In the genomic region with DNA sequence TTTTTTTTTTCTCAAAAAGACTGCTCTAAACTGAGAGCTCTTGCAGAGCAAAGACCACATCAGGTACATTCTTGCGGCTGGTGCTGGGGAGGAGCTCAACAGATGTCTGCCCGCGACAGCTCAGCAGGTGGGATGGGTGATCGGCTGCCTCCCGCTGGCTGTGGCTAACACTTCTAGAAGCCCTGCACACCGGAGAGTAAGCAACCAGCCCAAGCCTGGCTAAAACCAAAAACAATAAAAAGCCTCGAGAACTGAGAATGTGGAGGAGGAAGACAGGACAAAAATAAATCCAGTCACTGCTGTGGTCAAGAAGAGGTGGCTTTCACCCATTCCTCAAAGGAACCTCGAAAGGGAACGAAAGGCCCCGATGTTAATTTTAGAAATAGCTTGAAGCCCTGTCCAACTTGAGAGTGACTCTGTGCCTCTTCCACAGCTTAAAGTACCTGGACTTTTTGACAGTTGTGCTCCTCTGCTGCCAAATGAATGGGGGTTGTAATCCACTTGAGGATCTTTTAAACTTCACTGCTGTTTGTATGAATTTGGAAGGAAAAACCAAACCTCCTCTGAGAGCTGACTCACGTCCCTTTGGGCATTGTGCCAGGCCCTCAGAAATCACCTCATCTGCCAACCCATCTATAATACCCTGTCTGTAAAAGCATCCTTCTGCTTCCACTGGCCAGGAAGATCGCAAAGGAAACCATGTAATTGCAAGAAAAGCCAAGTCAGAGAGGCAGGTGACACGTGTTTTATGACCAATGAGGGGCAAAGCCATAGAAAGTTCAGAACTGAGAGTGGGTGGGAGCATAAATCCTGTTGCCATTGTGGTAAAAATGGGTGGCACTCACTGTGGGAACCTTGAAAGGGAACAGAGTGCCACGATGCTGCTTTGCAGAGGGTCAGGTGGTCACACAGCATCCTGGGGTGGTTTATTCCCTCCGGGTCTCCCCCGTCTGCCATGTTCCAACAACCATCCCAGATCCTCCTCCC, we compare ENCODE assay signal across 8 cellular contexts.
DNase-seq lines count a peak whose midpoint lies in the region; ATAC-seq and TF ChIP-seq lines count a peak whose summit lies in the region.

No MANE protein-coding gene starts in this region.

- H3K36me3 ChIP-seq in MM.1S (replicated peaks; ENCODE audit: insufficient read depth, low read length): no peaks in the 10 kb centered on the region

- H2BK5ac ChIP-seq in H9 (ENCODE audit: insufficient read length, low read length): no peak overlapping the region

- no peak overlapping the region for H3K18ac ChIP-seq in H9 (ENCODE audit: insufficient read length, low read depth, low read length)

- H2BK20ac ChIP-seq in H9 (ENCODE audit: low read depth, low read length, poor library complexity, severe bottlenecking): no peak overlapping the region

- H3K79me1 ChIP-seq in H9 (ENCODE audit: insufficient read depth, low read depth, low read length, poor library complexity, severe bottlenecking): no peaks in the 10 kb centered on the region

- DNase-seq in MM.1S (peak; percentile 100), chondrocyte (ENCODE audit: low spot score) (no peak), H9 (no peak), NOMO-1 (lab: John Stamatoyannopoulos, UW; ENCODE audit: unreplicated experiment in 2 of 2) (no peak)
- DNase-seq in stimulated activated CD4-positive, alpha-beta T cell treated with anti-CD3 and anti-CD28 coated beads, TNF-alpha, amount 100 ng/mL, for 1 hour (ENCODE audit: low read depth in 3 of 3, low spot score in 1 of 3): peak; percentile 41 to 65 (median 60)

- no peaks in the 10 kb centered on the region for H3K9me2 ChIP-seq in MM.1S (replicated peaks; ENCODE audit: insufficient read depth, low read length)

- H3K27me3 ChIP-seq in MM.1S (replicated peaks; ENCODE audit: insufficient read depth, low read length): no peaks in the 10 kb centered on the region
- no peaks in the 10 kb centered on the region for H3K27me3 ChIP-seq in H9 (ENCODE audit: insufficient read depth, low read length)

- H3K9me3 ChIP-seq in MM.1S (replicated peaks; ENCODE audit: insufficient read depth, low read length): no peaks in the 10 kb centered on the region
- no peaks in the 10 kb centered on the region for H3K9me3 ChIP-seq in H9 (ENCODE audit: control insufficient read depth, low read depth, low read length)

- H3K4me1 Mint-ChIP-seq in chondrocyte (ENCODE audit: low read depth) (peaks cover 11% of the 10 kb centered on the region), H9 (peaks cover 10% of the 10 kb centered on the region in 2 experiments)

- H3K14ac ChIP-seq in H9 (ENCODE audit: insufficient read depth, low read length): no peak overlapping the region

- ATAC-seq in GM21737 (IDR thresholded peaks at IDR 0.05; ENCODE audit: unreplicated experiment): peak; percentile 53
- peak; percentile 91 to 95 for ATAC-seq in activated CD4-positive, CD25-positive, alpha-beta regulatory T cell treated with anti-CD3 and anti-CD28 coated beads, Interleukin-2, amount 50 U/mL, for 24 hours

- H3K4me3 ChIP-seq in GM08714 (ENCODE audit: low read length) (peak overlapping the region; percentile 18; the same call in 1 of the 2 replicates), MM.1S (ENCODE audit: low read length) (peak overlapping the region; percentile 25)

- H3K4me2 ChIP-seq in MM.1S (ENCODE audit: low read depth, low read length) (peak overlapping the region; percentile 78), H9 (ENCODE audit: insufficient read depth, insufficient read length, low read length) (no peak overlapping the region)

- TF ChIP-seq CTCF in MM.1S (IDR thresholded peaks at IDR 0.05; ENCODE audit: low read length) (peak; percentile 84), chondrocyte (IDR thresholded peaks at IDR 0.05) (no peak), H9 (conservative IDR thresholded peaks at IDR 0.05) (no peak)

- H4K5ac ChIP-seq in H9 (ENCODE audit: insufficient read length, low read depth, low read length): no peak overlapping the region

- no peak overlapping the region for H4K8ac ChIP-seq in H9 (replicated peaks; ENCODE audit: insufficient read length, low read depth, low read length)

- H3K36me3 Mint-ChIP-seq in chondrocyte (ENCODE audit: low read depth) (no peaks in the 10 kb centered on the region), H9 (ENCODE audit: insufficient read depth in 1 of 3, low read depth in 3 of 3) (no peaks in the 10 kb centered on the region)

- H3K23me2 ChIP-seq in H9 (ENCODE audit: insufficient read length, low read depth, low read length, poor library complexity, severe bottlenecking): no peaks in the 10 kb centered on the region

- no peak overlapping the region for H2BK15ac ChIP-seq in H9 (ENCODE audit: low read depth, low read length)

- peak overlapping the region; percentile 92 for H3K27ac ChIP-seq in MM.1S (ENCODE audit: low read length)
- no peak overlapping the region for H3K27ac ChIP-seq in H9 (ENCODE audit: insufficient read length, low read depth, low read length)

- no CpG with 5 or more reads among the region's 16 CpGs for WGBS in H9 (ENCODE audit: extremely low coverage, insufficient read length, low lambda C conversion rate)

- peaks cover 20% of the 10 kb centered on the region for H3K27me3 Mint-ChIP-seq in chondrocyte (ENCODE audit: low read depth)
- peaks cover 9% of the 10 kb centered on the region for H3K27me3 Mint-ChIP-seq in H9 (ENCODE audit: low read depth)

- H3K4me3 Mint-ChIP-seq in chondrocyte (ENCODE audit: unreplicated experiment) (no peak overlapping the region), H9 (no peak overlapping the region)

- H3T11ph ChIP-seq in H9 (ENCODE audit: low read length): no peak overlapping the region

- H3K9ac ChIP-seq in MM.1S (ENCODE audit: low read length) (peak overlapping the region; percentile 65), H9 (ENCODE audit: extremely low read depth, insufficient read length, low read length) (no peak overlapping the region)

- H3K4ac ChIP-seq in H9 (ENCODE audit: low read depth, low read length): no peak overlapping the region

- H3K9me3 Mint-ChIP-seq in chondrocyte (ENCODE audit: low read depth): no peaks in the 10 kb centered on the region
- H3K9me3 Mint-ChIP-seq in H9: no peaks in the 10 kb centered on the region

- H3K79me2 ChIP-seq in MM.1S (ENCODE audit: low read length): peaks cover 70% of the 10 kb centered on the region
- no peaks in the 10 kb centered on the region for H3K79me2 ChIP-seq in H9 (ENCODE audit: insufficient read depth, low read length)

- peaks cover 32% of the 10 kb centered on the region for H3F3A ChIP-seq in MM.1S (ENCODE audit: insufficient read depth, low read length)

- H3K4me1 ChIP-seq in MM.1S (ENCODE audit: low read length) (peaks cover 67% of the 10 kb centered on the region), H9 (ENCODE audit: insufficient read depth, low read length) (no peaks in the 10 kb centered on the region)

- no peak overlapping the region for H4K91ac ChIP-seq in H9 (ENCODE audit: insufficient read length, low read depth, low read length)

- H4K20me1 ChIP-seq in MM.1S (ENCODE audit: insufficient read depth, low read length): no peaks in the 10 kb centered on the region
- no peaks in the 10 kb centered on the region for H4K20me1 ChIP-seq in H9 (ENCODE audit: control insufficient read depth, insufficient read depth, insufficient read length)

- H3K56ac ChIP-seq in H9 (ENCODE audit: insufficient read length, low read depth, low read length): no peak overlapping the region

- H2AK5ac ChIP-seq in H9 (ENCODE audit: insufficient read length, low read length): no peak overlapping the region

- H2BK120ac ChIP-seq in H9 (ENCODE audit: low read depth, low read length, poor library complexity, severe bottlenecking): no peak overlapping the region

- no peak overlapping the region for H2BK12ac ChIP-seq in H9 (ENCODE audit: insufficient read length, low read depth, low read length)

- H3K27ac Mint-ChIP-seq in chondrocyte (ENCODE audit: unreplicated experiment) (peak overlapping the region; percentile 34), H9 (peak overlapping the region in 1 of 3 experiments; percentile 28; a peak in 1 of 7 replicates)

- H3K23ac ChIP-seq in H9 (ENCODE audit: insufficient read length, low read depth, low read length): no peak overlapping the region

- 0 out of 2 replicates have a peak overlapping the region, but pooled peaks have one; percentile 1 for H2AFZ ChIP-seq in MM.1S (ENCODE audit: low read length)
- no peak overlapping the region for H2AFZ ChIP-seq in H9 (ENCODE audit: low read length)

Comparison
In these comparisons a context has a peak if more than half of its experiments do, and no peak if none do; other contexts are left out.
1. DNase-seq: peak in MM.1S (single experiment) and stimulated activated CD4-positive, alpha-beta T cell treated with anti-CD3 and anti-CD28 coated beads, TNF-alpha, amount 100 ng/mL, for 1 hour (3 of 3); none in chondrocyte (single experiment), H9 (single experiment) and NOMO-1 (0 of 2).